In the genomic region with DNA sequence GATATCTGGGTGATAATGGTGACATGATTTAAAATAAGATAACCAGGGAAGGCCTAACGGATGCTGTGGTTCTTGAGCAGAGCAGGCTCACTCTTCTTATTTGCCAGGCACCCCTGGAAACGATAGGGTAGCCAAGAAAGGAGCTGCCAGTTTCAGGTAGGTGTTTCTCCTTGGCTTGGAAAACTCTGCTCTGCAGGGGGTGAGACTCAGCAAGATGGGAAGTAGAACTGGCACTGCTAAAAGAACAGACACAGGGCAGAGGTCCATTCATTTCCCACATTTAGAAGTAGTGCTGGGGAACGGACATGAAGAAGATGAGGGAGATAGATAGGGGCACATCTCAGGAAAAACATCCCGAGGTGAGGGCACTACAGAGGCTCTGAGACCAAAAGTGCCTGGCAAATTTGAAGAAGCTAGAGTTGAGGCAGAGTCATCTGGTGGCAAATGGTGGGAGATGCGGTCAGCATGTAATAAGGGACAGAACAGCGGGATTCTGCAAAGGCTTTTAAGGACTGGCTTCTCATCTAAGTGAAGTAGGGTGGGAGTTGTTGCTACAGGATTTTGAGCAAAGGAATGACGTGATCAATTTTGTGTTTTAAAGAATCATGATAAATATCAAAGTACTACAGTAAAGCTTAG, we compare ENCODE assay signal across 25 cellular contexts.
DNase-seq lines count a peak whose midpoint lies in the region; ATAC-seq and TF ChIP-seq lines count a peak whose summit lies in the region.
"Had no signal": no experiment of that assay in that cellular context is flagged by ENCODE, and none has a peak within 500 bp of the region (broad histone marks: within the 10 kb centered on the region; RNA-seq: fewer than 3 reads in every experiment).

No MANE protein-coding gene starts in this region.

- no peaks in the 10 kb centered on the region for H3K23me2 ChIP-seq in H9 (ENCODE audit: insufficient read length, low read depth, low read length, poor library complexity, severe bottlenecking)

- H3K18ac ChIP-seq in H9 (ENCODE audit: insufficient read length, low read depth, low read length), result no peak overlapping the region

- no peak overlapping the region for H3K27ac ChIP-seq in H9 (ENCODE audit: insufficient read length, low read depth, low read length)
- H3K27ac ChIP-seq in iPS DF 6.9 (ENCODE audit: low read length), result no peak overlapping the region
- H3K27ac ChIP-seq: KMS-11, Peyer's patch had no signal

- no peak overlapping the region for H3K4me3 ChIP-seq in iPS DF 6.9 (ENCODE audit: low read length)
- H3K4me3 ChIP-seq: HAP-1, Peyer's patch had no signal

- H4K91ac ChIP-seq in H9 (ENCODE audit: insufficient read length, low read depth, low read length), result no peak overlapping the region

- 0 out of 2 replicates have a peak overlapping the region, but pooled peaks have one; percentile 36 for H3K14ac ChIP-seq in H9 (ENCODE audit: insufficient read depth, low read length)

- H3T11ph ChIP-seq in H9 (ENCODE audit: low read length), result no peak overlapping the region

- CTCF ChIA-PET in WTC11 (lab: Charles Lee), result no interaction called here

- no peaks in the 10 kb centered on the region for H3K9me3 Mint-ChIP-seq in H9
- H3K9me3 Mint-ChIP-seq in WTC11, result no peaks in the 10 kb centered on the region

- no CpG with 5 or more reads among the region's 7 CpGs for WGBS in H9 (ENCODE audit: extremely low coverage, insufficient read length, low lambda C conversion rate)
- WGBS in iPS DF 6.9 (ENCODE audit: insufficient coverage, insufficient read length), result no CpG with 5 or more reads among the region's 7 CpGs

- peak overlapping the region; percentile 68 for H2AFZ ChIP-seq in H9 (ENCODE audit: low read length)

- H3K9me3 ChIP-seq in H9 (ENCODE audit: control insufficient read depth, low read depth, low read length) (no peaks in the 10 kb centered on the region), iPS DF 6.9 (ENCODE audit: control insufficient read depth, insufficient read depth, low read length) (no peaks in the 10 kb centered on the region)
- H3K9me3 ChIP-seq: HAP-1, Peyer's patch had no signal

- no peak overlapping the region for H2BK12ac ChIP-seq in H9 (ENCODE audit: insufficient read length, low read depth, low read length)

- H2BK15ac ChIP-seq in H9 (ENCODE audit: low read depth, low read length), result no peak overlapping the region

- no peaks in the 10 kb centered on the region for H4K20me1 ChIP-seq in H9 (ENCODE audit: control insufficient read depth, insufficient read depth, insufficient read length)

- H3K9ac ChIP-seq in H9 (ENCODE audit: extremely low read depth, insufficient read length, low read length), result no peak overlapping the region
- H3K9ac ChIP-seq: KMS-11 had no signal

- peaks cover 6 to 9% of the 10 kb centered on the region in 2 experiments for H3K4me1 Mint-ChIP-seq in H9
- H3K4me1 Mint-ChIP-seq in WTC11, result peaks cover 10% of the 10 kb centered on the region

- TF ChIP-seq CTCF in H9 (conservative IDR thresholded peaks at IDR 0.05), result peak; percentile 25; the same call in 2 of the 3 replicates
- no peak for TF ChIP-seq CTCF in WTC11 (IDR thresholded peaks at IDR 0.05)

- intact Hi-C loops in sciatic nerve (cut with DNase I), result no loop called here

- H3K79me1 ChIP-seq in H9 (ENCODE audit: insufficient read depth, low read depth, low read length, poor library complexity, severe bottlenecking), result no peaks in the 10 kb centered on the region

- H3K36me3 Mint-ChIP-seq in H9 (ENCODE audit: insufficient read depth in 1 of 3, low read depth in 3 of 3) (no peaks in the 10 kb centered on the region), WTC11 (no peaks in the 10 kb centered on the region)
- H3K36me3 Mint-ChIP-seq: CD8-positive, alpha-beta T cell had no signal

- H2BK120ac ChIP-seq in H9 (ENCODE audit: low read depth, low read length, poor library complexity, severe bottlenecking), result no peak overlapping the region

- no peak overlapping the region for H3K4ac ChIP-seq in H9 (ENCODE audit: low read depth, low read length)

- POLR2A ChIA-PET in WTC11 (lab: Charles Lee), result no interaction called here

- H3K4me2 ChIP-seq in H9 (ENCODE audit: insufficient read depth, insufficient read length, low read length), result no peak overlapping the region
- H3K4me2 ChIP-seq: KMS-11 had no signal

- H3K4me1 ChIP-seq in H9 (ENCODE audit: insufficient read depth, low read length), result no peaks in the 10 kb centered on the region
- no peaks in the 10 kb centered on the region for H3K4me1 ChIP-seq in iPS DF 6.9 (ENCODE audit: control insufficient read depth, insufficient read depth, low read length)
- H3K4me1 ChIP-seq: HAP-1, Peyer's patch had no signal

- H3K4me3 Mint-ChIP-seq in H9, result no peak overlapping the region
- no peak overlapping the region for H3K4me3 Mint-ChIP-seq in WTC11
- H3K4me3 Mint-ChIP-seq: CD8-positive, alpha-beta T cell had no signal

- ATAC-seq in WTC11, result peak; percentile 88
- ATAC-seq in GM18867 (IDR thresholded peaks at IDR 0.05; ENCODE audit: unreplicated experiment), result no peak
- ATAC-seq in GM18511 (IDR thresholded peaks at IDR 0.05; ENCODE audit: unreplicated experiment), result no peak
- ATAC-seq in sciatic nerve, result no peak
- ATAC-seq: CD8-positive, alpha-beta T cell; SK-N-SH treated with all-trans-retinoic acid at 6 μM for 48 hours had no signal

- H2BK5ac ChIP-seq in H9 (ENCODE audit: insufficient read length, low read length), result no peak overlapping the region

- no peaks in the 10 kb centered on the region for H3K36me3 ChIP-seq in iPS DF 6.9 (ENCODE audit: control insufficient read depth, insufficient read depth, low read length)
- H3K36me3 ChIP-seq: HAP-1, Peyer's patch had no signal

- H2AK5ac ChIP-seq in H9 (ENCODE audit: insufficient read length, low read length), result no peak overlapping the region

- H3K79me2 ChIP-seq in H9 (ENCODE audit: insufficient read depth, low read length), result no peaks in the 10 kb centered on the region

- H3K56ac ChIP-seq in H9 (ENCODE audit: insufficient read length, low read depth, low read length), result no peak overlapping the region

- H3K27me3 ChIP-seq in H9 (ENCODE audit: insufficient read depth, low read length), result no peaks in the 10 kb centered on the region
- H3K27me3 ChIP-seq in iPS DF 6.9 (ENCODE audit: control insufficient read depth, insufficient read depth, low read length), result no peaks in the 10 kb centered on the region
- H3K27me3 ChIP-seq: Peyer's patch had no signal

- no peak overlapping the region for H4K8ac ChIP-seq in H9 (replicated peaks; ENCODE audit: insufficient read length, low read depth, low read length)

- H2BK20ac ChIP-seq in H9 (ENCODE audit: low read depth, low read length, poor library complexity, severe bottlenecking), result no peak overlapping the region

- no peaks in the 10 kb centered on the region for H3K27me3 Mint-ChIP-seq in H9 (ENCODE audit: low read depth)
- H3K27me3 Mint-ChIP-seq in WTC11 (ENCODE audit: low read depth), result no peaks in the 10 kb centered on the region

- peak overlapping the region in 2 of 3 experiments; percentile 13 to 19; a peak in 2 of 7 replicates for H3K27ac Mint-ChIP-seq in H9
- H3K27ac Mint-ChIP-seq in WTC11, result no peak overlapping the region
- H3K27ac Mint-ChIP-seq: CD8-positive, alpha-beta T cell had no signal

- DNase-seq in H9, result peak; percentile 31
- DNase-seq in WTC11 (ENCODE audit: low spot score), result no peak
- peak; percentile 7 for DNase-seq in iPS DF 6.9 (ENCODE audit: low read depth, low spot score)
- DNase-seq in anterior cingulate cortex (lab: John Stamatoyannopoulos, UW), result no peak
- no peak for DNase-seq in sciatic nerve (ENCODE audit: low spot score)
- DNase-seq: ACHN; AML-193; Calu3; CD8-positive, alpha-beta T cell; DMS153; GF-D8; IMR-90; NCI-H1092 treated with DMSO at 0.1 percent for 48 hours; NCI-H1436 treated with DMSO at 0.1 percent for 48 hours; NCI-H1930; NCI-H226; NCI-H524; NCI-H774; NK-92 treated with Interleukin-12 subunit alpha and Interleukin-12 subunit beta, amount 100 ng/mL, for 24 hours; Peyer's patch had no signal

- no peak overlapping the region for H4K5ac ChIP-seq in H9 (ENCODE audit: insufficient read length, low read depth, low read length)

- no peak overlapping the region for H3K23ac ChIP-seq in H9 (ENCODE audit: insufficient read length, low read depth, low read length)

TF ChIP-seq in WTC11, 78 proteins besides CTCF, POLR2A, EP300 and RAD21 (continues in another document):
- TF ChIP-seq EMX1 (CRISPR knock-in tag; IDR thresholded peaks at IDR 0.05) (no peak), ZNF416 (CRISPR knock-in tag; IDR thresholded peaks at IDR 0.05) (no peak), GABPB1 (CRISPR knock-in tag; IDR thresholded peaks at IDR 0.05) (no peak), SP1 (CRISPR knock-in tag; conservative IDR thresholded peaks at IDR 0.05) (no peak)
- TF ChIP-seq, protein P1, sequence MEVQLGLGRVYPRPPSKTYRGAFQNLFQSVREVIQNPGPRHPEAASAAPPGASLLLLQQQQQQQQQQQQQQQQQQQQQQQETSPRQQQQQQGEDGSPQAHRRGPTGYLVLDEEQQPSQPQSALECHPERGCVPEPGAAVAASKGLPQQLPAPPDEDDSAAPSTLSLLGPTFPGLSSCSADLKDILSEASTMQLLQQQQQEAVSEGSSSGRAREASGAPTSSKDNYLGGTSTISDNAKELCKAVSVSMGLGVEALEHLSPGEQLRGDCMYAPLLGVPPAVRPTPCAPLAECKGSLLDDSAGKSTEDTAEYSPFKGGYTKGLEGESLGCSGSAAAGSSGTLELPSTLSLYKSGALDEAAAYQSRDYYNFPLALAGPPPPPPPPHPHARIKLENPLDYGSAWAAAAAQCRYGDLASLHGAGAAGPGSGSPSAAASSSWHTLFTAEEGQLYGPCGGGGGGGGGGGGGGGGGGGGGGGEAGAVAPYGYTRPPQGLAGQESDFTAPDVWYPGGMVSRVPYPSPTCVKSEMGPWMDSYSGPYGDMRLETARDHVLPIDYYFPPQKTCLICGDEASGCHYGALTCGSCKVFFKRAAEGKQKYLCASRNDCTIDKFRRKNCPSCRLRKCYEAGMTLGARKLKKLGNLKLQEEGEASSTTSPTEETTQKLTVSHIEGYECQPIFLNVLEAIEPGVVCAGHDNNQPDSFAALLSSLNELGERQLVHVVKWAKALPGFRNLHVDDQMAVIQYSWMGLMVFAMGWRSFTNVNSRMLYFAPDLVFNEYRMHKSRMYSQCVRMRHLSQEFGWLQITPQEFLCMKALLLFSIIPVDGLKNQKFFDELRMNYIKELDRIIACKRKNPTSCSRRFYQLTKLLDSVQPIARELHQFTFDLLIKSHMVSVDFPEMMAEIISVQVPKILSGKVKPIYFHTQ (CRISPR knock-in tag; IDR thresholded peaks at IDR 0.05), result no peak
- TF ChIP-seq, protein P2, sequence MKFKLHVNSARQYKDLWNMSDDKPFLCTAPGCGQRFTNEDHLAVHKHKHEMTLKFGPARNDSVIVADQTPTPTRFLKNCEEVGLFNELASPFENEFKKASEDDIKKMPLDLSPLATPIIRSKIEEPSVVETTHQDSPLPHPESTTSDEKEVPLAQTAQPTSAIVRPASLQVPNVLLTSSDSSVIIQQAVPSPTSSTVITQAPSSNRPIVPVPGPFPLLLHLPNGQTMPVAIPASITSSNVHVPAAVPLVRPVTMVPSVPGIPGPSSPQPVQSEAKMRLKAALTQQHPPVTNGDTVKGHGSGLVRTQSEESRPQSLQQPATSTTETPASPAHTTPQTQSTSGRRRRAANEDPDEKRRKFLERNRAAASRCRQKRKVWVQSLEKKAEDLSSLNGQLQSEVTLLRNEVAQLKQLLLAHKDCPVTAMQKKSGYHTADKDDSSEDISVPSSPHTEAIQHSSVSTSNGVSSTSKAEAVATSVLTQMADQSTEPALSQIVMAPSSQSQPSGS (CRISPR knock-in tag; IDR thresholded peaks at IDR 0.05; ENCODE audit: borderline replicate concordance, low read depth), result no peak

Comparison
In these comparisons a context has a peak if more than half of its experiments do, and no peak if none do; other contexts are left out.
1. DNase-seq: peak in H9 (single experiment) and iPS DF 6.9 (single experiment); none in WTC11 (single experiment), anterior cingulate cortex (0 of 58) and sciatic nerve (single experiment).